In the genomic region with DNA sequence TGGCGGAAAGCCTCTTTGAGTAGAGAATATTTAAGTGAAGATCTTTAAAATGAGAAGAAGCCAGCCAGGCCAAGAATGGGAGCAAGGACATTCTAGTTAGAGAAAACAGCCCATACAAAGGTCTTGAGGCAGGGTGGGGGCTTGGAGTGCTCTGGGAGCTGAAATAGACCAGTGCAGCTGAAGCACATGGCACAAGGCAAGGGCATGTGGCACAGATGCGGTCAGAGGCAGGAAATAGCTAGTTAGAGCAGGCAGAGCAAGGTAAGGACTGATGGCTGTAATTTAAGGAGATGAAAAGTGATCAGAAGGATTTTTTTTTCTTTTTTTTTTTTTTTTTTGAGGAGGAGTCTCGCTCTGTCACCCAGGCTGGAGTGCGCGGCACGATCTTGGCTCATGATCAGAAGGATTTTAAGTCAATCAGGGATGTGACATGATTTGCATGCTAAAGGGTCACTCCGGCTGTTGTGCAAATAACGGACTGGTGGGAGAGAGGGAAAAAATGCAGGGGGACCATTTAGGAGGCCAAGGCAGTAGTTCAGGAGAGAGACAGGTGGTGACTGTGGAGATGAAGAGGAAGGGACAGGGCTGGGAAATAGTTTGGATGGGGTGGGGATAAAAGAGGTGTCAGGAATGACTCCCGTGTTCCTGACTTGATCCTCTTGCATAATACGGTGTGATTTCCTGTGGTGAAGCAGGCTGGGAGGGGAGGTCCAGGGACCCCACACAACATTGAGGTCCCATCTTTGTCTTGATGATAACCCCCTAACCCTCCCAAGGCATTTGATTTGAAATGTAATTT, we compare ENCODE assay signal across 19 cellular contexts.
DNase-seq lines count a peak whose midpoint lies in the region; ATAC-seq lines count a peak whose summit lies in the region.
"Had no signal": no experiment of that assay in that cellular context is flagged by ENCODE, and none has a peak within 500 bp of the region (broad histone marks: within the 10 kb centered on the region; RNA-seq: fewer than 3 reads in every experiment).

No MANE protein-coding gene starts in this region.

- H3K4me3 ChIP-seq in CD4-positive, alpha-beta memory T cell (ENCODE audit: low read length in 2 of 2) = no peak overlapping the region
- no peak overlapping the region for H3K4me3 ChIP-seq in naive thymus-derived CD4-positive, alpha-beta T cell (ENCODE audit: low read length)
- H3K4me3 ChIP-seq: A549, colonic mucosa, smooth muscle cell, testis had no signal

- no peaks in the 10 kb centered on the region for H3K9me3 Mint-ChIP-seq in activated CD4-positive, alpha-beta T cell treated with anti-CD3 and anti-CD28 coated beads, Interleukin-2, amount 10 ng/mL, durations not matched to agents 7 days and 5 days
- no peaks in the 10 kb centered on the region for H3K9me3 Mint-ChIP-seq in activated CD4-positive, alpha-beta T cell treated with anti-CD3 and anti-CD28 coated beads, Interleukin-2, amount 10 ng/mL, durations not matched to agents 24 days and 14 days
- H3K9me3 Mint-ChIP-seq in CD4-positive, alpha-beta memory T cell = no peaks in the 10 kb centered on the region
- peaks cover 0 to 2% (median 0%) of the 10 kb centered on the region in 11 donors for H3K9me3 Mint-ChIP-seq in naive thymus-derived CD4-positive, alpha-beta T cell
- H3K9me3 Mint-ChIP-seq: natural killer cell treated with Interleukin-12 subunit alpha and Interleukin-12 subunit beta and Interleukin-15 and Interleukin-18, amount 100 ng/mL, for 72 hours had no signal

- H3K27ac Mint-ChIP-seq in activated CD4-positive, alpha-beta T cell treated with anti-CD3 and anti-CD28 coated beads, Interleukin-2, amount 10 ng/mL, durations not matched to agents 7 days and 5 days = peak overlapping the region; percentile 73
- H3K27ac Mint-ChIP-seq in activated CD4-positive, alpha-beta T cell treated with anti-CD3 and anti-CD28 coated beads, Interleukin-2, amount 10 ng/mL, durations not matched to agents 24 days and 14 days = no peak overlapping the region
- peak overlapping the region in 2 of 7 donors; percentile 60 to 73 for H3K27ac Mint-ChIP-seq in CD4-positive, alpha-beta memory T cell
- H3K27ac Mint-ChIP-seq in naive thymus-derived CD4-positive, alpha-beta T cell = peak overlapping the region in 6 of 9 donors; percentile 31 to 78 (median 72)

- intact Hi-C loops in activated CD4-positive, alpha-beta T cell treated with anti-CD3 and anti-CD28 coated beads, Interleukin-2, amount 10 ng/mL, durations not matched to agents 24 days and 14 days (cut with micrococcal nuclease) = no loop called here
- intact Hi-C loops in CD4-positive, alpha-beta memory T cell (cut with micrococcal nuclease) = no loop called here
- intact Hi-C loops in naive thymus-derived CD4-positive, alpha-beta T cell (cut with micrococcal nuclease) = no loop called here

- H3K27ac ChIP-seq in CD4-positive, alpha-beta memory T cell (ENCODE audit: low read depth, low read length) = no peak overlapping the region
- H3K27ac ChIP-seq in naive thymus-derived CD4-positive, alpha-beta T cell (ENCODE audit: low read depth, low read length) = no peak overlapping the region
- H3K27ac ChIP-seq: C4-2B, colonic mucosa, testis had no signal

- no peaks in the 10 kb centered on the region for H3K27me3 ChIP-seq in CD4-positive, alpha-beta memory T cell (ENCODE audit: insufficient read depth, low read length)
- H3K27me3 ChIP-seq in naive thymus-derived CD4-positive, alpha-beta T cell (ENCODE audit: control insufficient read depth in 2 of 2, insufficient read depth in 2 of 2, low read length in 2 of 2) = no peaks in the 10 kb centered on the region
- H3K27me3 ChIP-seq: colonic mucosa, testis had no signal

- H3K27me3 Mint-ChIP-seq in activated CD4-positive, alpha-beta T cell treated with anti-CD3 and anti-CD28 coated beads, Interleukin-2, amount 10 ng/mL, durations not matched to agents 7 days and 5 days = peaks cover 7% of the 10 kb centered on the region
- peaks cover 6% of the 10 kb centered on the region for H3K27me3 Mint-ChIP-seq in activated CD4-positive, alpha-beta T cell treated with anti-CD3 and anti-CD28 coated beads, Interleukin-2, amount 10 ng/mL, durations not matched to agents 24 days and 14 days
- peaks cover 0 to 3% of the 10 kb centered on the region in 2 donors for H3K27me3 Mint-ChIP-seq in CD4-positive, alpha-beta memory T cell
- peaks cover 0 to 6% (median 0%) of the 10 kb centered on the region in 5 donors for H3K27me3 Mint-ChIP-seq in naive thymus-derived CD4-positive, alpha-beta T cell

- POLR2A ChIA-PET in activated CD4-positive, alpha-beta T cell treated with anti-CD3 and anti-CD28 coated beads, Interleukin-2, amount 10 ng/mL, durations not matched to agents 7 days and 5 days (lab: Charles Lee) = no interaction called here
- POLR2A ChIA-PET in CD4-positive, alpha-beta memory T cell (lab: Charles Lee; ENCODE audit: partially characterized antibody) = no interaction called here
- POLR2A ChIA-PET in naive thymus-derived CD4-positive, alpha-beta T cell (lab: Charles Lee) = interaction anchor here (0.6 kb wide), 1 partner anchor 101 kb away, joined by 4 read pairs; no protein-coding TSS in a partner anchor

- no peaks in the 10 kb centered on the region for H3K36me3 ChIP-seq in CD4-positive, alpha-beta memory T cell (ENCODE audit: insufficient read depth, low read length)
- no peaks in the 10 kb centered on the region for H3K36me3 ChIP-seq in naive thymus-derived CD4-positive, alpha-beta T cell (ENCODE audit: control insufficient read depth in 2 of 3, insufficient read depth in 3 of 3, low read length in 3 of 3)
- H3K36me3 ChIP-seq: colonic mucosa had no signal

- DNase-seq in activated CD4-positive, alpha-beta T cell treated with anti-CD3 and anti-CD28 coated beads, Interleukin-2, amount 10 ng/mL, durations not matched to agents 7 days and 5 days = peak; percentile 28
- no peak for DNase-seq in activated CD4-positive, alpha-beta T cell treated with anti-CD3 and anti-CD28 coated beads, Interleukin-2, amount 10 ng/mL, durations not matched to agents 24 days and 14 days
- peak in 3 of 5 donors; percentile 7 to 13 (median 11) for DNase-seq in CD4-positive, alpha-beta memory T cell
- DNase-seq in NCI-H69 (lab: John Stamatoyannopoulos, UW) (peak; percentile 39), ecto neural progenitor cell (ENCODE audit: low spot score) (no peak)
- peak in 6 of 9 donors; percentile 15 to 53 (median 31) for DNase-seq in naive thymus-derived CD4-positive, alpha-beta T cell
- DNase-seq in activated effector memory CD4-positive, alpha-beta T cell treated with Interleukin-2 at 50 U/mL for 16 hours = no peak
- DNase-seq: colonic mucosa; hypothalamus; kidney; mammary epithelial cell; stimulated activated CD4-positive, alpha-beta T cell treated with anti-CD3 and anti-CD28 coated beads, Interleukin-4, amount 100 ng/mL, for 24 hours; testis had no signal

- H3K4me3 Mint-ChIP-seq in activated CD4-positive, alpha-beta T cell treated with anti-CD3 and anti-CD28 coated beads, Interleukin-2, amount 10 ng/mL, durations not matched to agents 7 days and 5 days = no peak overlapping the region
- no peak overlapping the region for H3K4me3 Mint-ChIP-seq in activated CD4-positive, alpha-beta T cell treated with anti-CD3 and anti-CD28 coated beads, Interleukin-2, amount 10 ng/mL, durations not matched to agents 24 days and 14 days
- peak overlapping the region in 4 of 8 donors; percentile 17 to 78 (median 56) for H3K4me3 Mint-ChIP-seq in CD4-positive, alpha-beta memory T cell
- H3K4me3 Mint-ChIP-seq in naive thymus-derived CD4-positive, alpha-beta T cell = peak overlapping the region in 9 of 10 donors; percentile 45 to 74 (median 66)
- H3K4me3 Mint-ChIP-seq: natural killer cell treated with Interleukin-12 subunit alpha and Interleukin-12 subunit beta and Interleukin-15 and Interleukin-18, amount 100 ng/mL, for 72 hours had no signal

- H3K4me1 Mint-ChIP-seq in activated CD4-positive, alpha-beta T cell treated with anti-CD3 and anti-CD28 coated beads, Interleukin-2, amount 10 ng/mL, durations not matched to agents 7 days and 5 days = peaks cover 19% of the 10 kb centered on the region
- peaks cover 8% of the 10 kb centered on the region for H3K4me1 Mint-ChIP-seq in activated CD4-positive, alpha-beta T cell treated with anti-CD3 and anti-CD28 coated beads, Interleukin-2, amount 10 ng/mL, durations not matched to agents 24 days and 14 days
- peaks cover 6 to 17% (median 9%) of the 10 kb centered on the region in 4 donors for H3K4me1 Mint-ChIP-seq in CD4-positive, alpha-beta memory T cell
- H3K4me1 Mint-ChIP-seq in naive thymus-derived CD4-positive, alpha-beta T cell = peaks cover 12 to 31% (median 22%) of the 10 kb centered on the region in 7 donors

- no peaks in the 10 kb centered on the region for H3K9me3 ChIP-seq in CD4-positive, alpha-beta memory T cell (ENCODE audit: control insufficient read depth in 1 of 2, low read length in 2 of 2)
- no peaks in the 10 kb centered on the region for H3K9me3 ChIP-seq in naive thymus-derived CD4-positive, alpha-beta T cell (ENCODE audit: control insufficient read depth in 2 of 3, low read length in 3 of 3)
- H3K9me3 ChIP-seq: A549, colonic mucosa, testis had no signal

- peak; percentile 70 for ATAC-seq in naive thymus-derived CD4-positive, alpha-beta T cell
- no peak for ATAC-seq in GM21423 (IDR thresholded peaks at IDR 0.05; ENCODE audit: unreplicated experiment)
- ATAC-seq: natural killer cell treated with Interleukin-12 subunit alpha and Interleukin-12 subunit beta and Interleukin-15 and Interleukin-18, amount 100 ng/mL, for 72 hours; Right ventricle myocardium inferior had no signal

- no peaks in the 10 kb centered on the region for H3K36me3 Mint-ChIP-seq in activated CD4-positive, alpha-beta T cell treated with anti-CD3 and anti-CD28 coated beads, Interleukin-2, amount 10 ng/mL, durations not matched to agents 7 days and 5 days (ENCODE audit: low read depth)
- no peaks in the 10 kb centered on the region for H3K36me3 Mint-ChIP-seq in activated CD4-positive, alpha-beta T cell treated with anti-CD3 and anti-CD28 coated beads, Interleukin-2, amount 10 ng/mL, durations not matched to agents 24 days and 14 days (ENCODE audit: low read depth)
- H3K36me3 Mint-ChIP-seq in CD4-positive, alpha-beta memory T cell = no peaks in the 10 kb centered on the region
- H3K36me3 Mint-ChIP-seq in naive thymus-derived CD4-positive, alpha-beta T cell = no peaks in the 10 kb centered on the region
- H3K36me3 Mint-ChIP-seq: natural killer cell treated with Interleukin-12 subunit alpha and Interleukin-12 subunit beta and Interleukin-15 and Interleukin-18, amount 100 ng/mL, for 72 hours had no signal

- no peaks in the 10 kb centered on the region for H3K4me1 ChIP-seq in CD4-positive, alpha-beta memory T cell (ENCODE audit: insufficient read depth, low read length)
- H3K4me1 ChIP-seq in naive thymus-derived CD4-positive, alpha-beta T cell (ENCODE audit: control insufficient read depth in 2 of 2, insufficient read depth in 2 of 2, low read length in 2 of 2) = peaks cover 0 to 16% of the 10 kb centered on the region in 2 donors
- H3K4me1 ChIP-seq: A549, colonic mucosa, testis had no signal

- CTCF ChIA-PET in activated CD4-positive, alpha-beta T cell treated with anti-CD3 and anti-CD28 coated beads, Interleukin-2, amount 10 ng/mL, durations not matched to agents 7 days and 5 days (lab: Charles Lee) = no interaction called here
- CTCF ChIA-PET in CD4-positive, alpha-beta memory T cell (lab: Charles Lee; ENCODE audit: partially characterized antibody) = no interaction called here
- CTCF ChIA-PET in naive thymus-derived CD4-positive, alpha-beta T cell (lab: Charles Lee) = no interaction called here

Comparison
In these comparisons a context has a peak if more than half of its experiments do, and no peak if none do; other contexts are left out.
1. DNase-seq: peak in activated CD4-positive, alpha-beta T cell treated with anti-CD3 and anti-CD28 coated beads, Interleukin-2, amount 10 ng/mL, durations not matched to agents 7 days and 5 days (single experiment), CD4-positive, alpha-beta memory T cell (3 of 5), NCI-H69 (single experiment) and naive thymus-derived CD4-positive, alpha-beta T cell (6 of 9); none in activated CD4-positive, alpha-beta T cell treated with anti-CD3 and anti-CD28 coated beads, Interleukin-2, amount 10 ng/mL, durations not matched to agents 24 days and 14 days (single experiment), ecto neural progenitor cell (single experiment) and activated effector memory CD4-positive, alpha-beta T cell treated with Interleukin-2 at 50 U/mL for 16 hours (single experiment).
2. H3K4me3 Mint-ChIP-seq: peak in naive thymus-derived CD4-positive, alpha-beta T cell (9 of 10); none in activated CD4-positive, alpha-beta T cell treated with anti-CD3 and anti-CD28 coated beads, Interleukin-2, amount 10 ng/mL, durations not matched to agents 7 days and 5 days (single experiment) and activated CD4-positive, alpha-beta T cell treated with anti-CD3 and anti-CD28 coated beads, Interleukin-2, amount 10 ng/mL, durations not matched to agents 24 days and 14 days (single experiment).